8 cellular contexts compared by ENCODE assay signal in the genomic region with DNA sequence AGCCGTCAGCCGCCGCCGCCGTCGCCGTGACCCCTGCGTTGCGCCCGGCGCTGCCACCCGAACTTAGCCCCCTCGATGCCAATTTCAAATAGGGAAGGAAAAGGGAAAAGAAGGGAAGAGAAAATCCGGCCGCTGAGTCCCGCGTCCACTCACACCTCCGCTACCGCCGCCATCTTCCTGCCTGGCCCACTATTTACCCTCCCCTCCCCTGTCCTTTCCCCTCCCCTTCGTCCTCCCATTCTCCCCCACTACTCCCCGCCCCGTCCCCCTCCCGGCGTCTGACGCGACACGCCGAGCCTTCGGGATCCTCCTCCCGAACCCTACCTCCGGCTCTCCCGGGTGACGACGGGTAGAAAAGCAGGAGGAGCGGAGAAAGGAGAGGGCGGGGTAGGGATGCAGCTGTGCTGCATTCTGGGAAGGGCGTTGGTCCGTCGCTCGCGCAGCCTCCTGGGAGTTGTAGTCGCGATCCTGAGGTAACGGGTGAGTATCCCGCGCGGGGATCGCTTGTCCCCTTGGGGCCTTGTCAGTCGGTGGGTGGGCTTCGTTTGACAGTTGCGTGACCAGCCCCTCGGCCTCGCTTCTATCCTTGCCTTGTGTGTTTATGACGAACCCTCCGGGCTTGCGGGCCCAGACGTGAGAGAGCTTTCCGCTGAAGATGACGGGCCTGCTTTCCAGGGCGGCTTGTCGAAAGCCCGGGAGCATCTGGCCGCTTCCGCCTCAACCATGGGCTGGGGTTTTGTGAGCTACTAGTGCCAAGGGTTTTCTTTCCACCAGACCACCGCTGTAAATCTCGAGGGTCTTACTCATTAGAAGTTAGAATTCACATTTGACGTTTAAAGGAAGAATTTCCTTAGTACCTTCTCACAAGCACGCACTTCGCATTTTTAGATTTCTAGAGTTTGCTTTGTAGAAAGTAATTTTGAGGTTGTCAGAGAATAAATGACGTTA. TPM values are rescaled to one million over a fixed set of nuclear protein-coding genes. Genes with fewer than 3 reads are reported as not detected.
DNase-seq lines count a peak whose midpoint lies in the region; ATAC-seq and TF ChIP-seq lines count a peak whose summit lies in the region.

A gene with protein sequence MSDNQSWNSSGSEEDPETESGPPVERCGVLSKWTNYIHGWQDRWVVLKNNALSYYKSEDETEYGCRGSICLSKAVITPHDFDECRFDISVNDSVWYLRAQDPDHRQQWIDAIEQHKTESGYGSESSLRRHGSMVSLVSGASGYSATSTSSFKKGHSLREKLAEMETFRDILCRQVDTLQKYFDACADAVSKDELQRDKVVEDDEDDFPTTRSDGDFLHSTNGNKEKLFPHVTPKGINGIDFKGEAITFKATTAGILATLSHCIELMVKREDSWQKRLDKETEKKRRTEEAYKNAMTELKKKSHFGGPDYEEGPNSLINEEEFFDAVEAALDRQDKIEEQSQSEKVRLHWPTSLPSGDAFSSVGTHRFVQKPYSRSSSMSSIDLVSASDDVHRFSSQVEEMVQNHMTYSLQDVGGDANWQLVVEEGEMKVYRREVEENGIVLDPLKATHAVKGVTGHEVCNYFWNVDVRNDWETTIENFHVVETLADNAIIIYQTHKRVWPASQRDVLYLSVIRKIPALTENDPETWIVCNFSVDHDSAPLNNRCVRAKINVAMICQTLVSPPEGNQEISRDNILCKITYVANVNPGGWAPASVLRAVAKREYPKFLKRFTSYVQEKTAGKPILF (minus strand): TSS at position 195 of the 948 bp plus-strand sequence. CDS start 422 bp downstream, outside the sequence.
A gene (plus strand): TSS at position 457 of the 948 bp plus-strand sequence.

- no peaks in the 10 kb centered on the region for H3K36me3 ChIP-seq in CD8-positive, alpha-beta T cell (ENCODE audit: insufficient read depth, low read length)
- no peaks in the 10 kb centered on the region for H3K36me3 ChIP-seq in lung (ENCODE audit: control insufficient read depth in 2 of 2, insufficient read depth in 2 of 2, low read length in 2 of 2)

- no peaks in the 10 kb centered on the region for H3K9me3 ChIP-seq in CD8-positive, alpha-beta T cell (ENCODE audit: low read length)
- H3K9me3 ChIP-seq in lung (ENCODE audit: control insufficient read depth in 2 of 2, insufficient read depth in 1 of 2, low read length in 1 of 2) = no peaks in the 10 kb centered on the region

- peak; percentile 87 for ATAC-seq in CD8-positive, alpha-beta T cell
- peak; percentile 83 for ATAC-seq in GM19467 (IDR thresholded peaks at IDR 0.05; ENCODE audit: unreplicated experiment)
- ATAC-seq in lung (ENCODE audit: insufficient read depth, low FRiP score) = peak; percentile 96

- H3K27ac Mint-ChIP-seq in CD8-positive, alpha-beta T cell = peak within 1 kb of the TSS; percentile 97

- no peaks in the 10 kb centered on the region for H3K27me3 Mint-ChIP-seq in CD8-positive, alpha-beta T cell (ENCODE audit: low read depth)

- intact Hi-C loops in CD8-positive, alpha-beta T cell (cut with DNase I, micrococcal nuclease) = loop anchor here (1.0 to 10.0 kb wide), 16 partner anchors 173 to 1983 kb away; a partner anchor contains a TSS

- peaks cover 29% of the 10 kb centered on the region for H3K4me1 ChIP-seq in CD8-positive, alpha-beta T cell (ENCODE audit: insufficient read depth, low read length)
- peaks cover 5 to 8% of the 10 kb centered on the region in 2 donors for H3K4me1 ChIP-seq in lung (ENCODE audit: control insufficient read depth in 2 of 2, insufficient read depth in 2 of 2, low read length in 2 of 2)

- CTCF ChIA-PET in CD8-positive, alpha-beta T cell (lab: Charles Lee) = interaction anchor here (0.8 kb wide), 1 partner anchor 24 kb away, joined by 4 read pairs; no protein-coding TSS in a partner anchor

- H3K4me3 Mint-ChIP-seq in CD8-positive, alpha-beta T cell = peak within 1 kb of the TSS; percentile 96

- DNase-seq in CD8-positive, alpha-beta T cell = peak; percentile 78 to 94 (median 89)
- peak; percentile 81 for DNase-seq in HS-27A (ENCODE audit: low read depth)
- peak; percentile 72 for DNase-seq in NK-92 (lab: John Stamatoyannopoulos, UW; ENCODE audit: unreplicated experiment)
- DNase-seq in activated CD8-positive, alpha-beta memory T cell treated with anti-CD3 and anti-CD28 coated beads for 1 hour (ENCODE audit: extremely low read depth in 1 of 2, low read depth in 1 of 2) = peak; percentile 79 to 83
- peak; percentile 90 for DNase-seq in effector CD4-positive, alpha-beta T cell
- peak; percentile 99 for DNase-seq in lung (ENCODE audit: low spot score)
- DNase-seq in stimulated activated CD4-positive, alpha-beta T cell treated with anti-CD3 and anti-CD28 coated beads, TNF-alpha, amount 100 ng/mL, for 4 hours (ENCODE audit: low read depth in 3 of 3) = peak; percentile 84 to 87 (median 87)

- POLR2A ChIA-PET in CD8-positive, alpha-beta T cell (lab: Charles Lee) = interaction anchor here (0.6 to 2.3 kb wide), 4 partner anchors 15 to 205 kb away, joined by 4 to 7 read pairs (median 4); a partner anchor contains a TSS

- peaks cover 64% of the 10 kb centered on the region for H3K4me1 Mint-ChIP-seq in CD8-positive, alpha-beta T cell (ENCODE audit: low read depth)

- 1% methylated on average over 59 to 71 of the region's 71 CpGs for WGBS in lung, 2 donors

- H3K36me3 Mint-ChIP-seq in CD8-positive, alpha-beta T cell = peaks cover 8% of the 10 kb centered on the region

- no peaks in the 10 kb centered on the region for H3K9me3 Mint-ChIP-seq in CD8-positive, alpha-beta T cell

- peak within 1 kb of the TSS; percentile 72 for H3K4me3 ChIP-seq in CD8-positive, alpha-beta T cell (ENCODE audit: low read depth, low read length)
- peak within 1 kb of the TSS; percentile 93 for H3K4me3 ChIP-seq in lung

- H3K27me3 ChIP-seq in CD8-positive, alpha-beta T cell (ENCODE audit: insufficient read depth, low read length) = no peaks in the 10 kb centered on the region
- H3K27me3 ChIP-seq in lung (ENCODE audit: control insufficient read depth, insufficient read depth) = no peaks in the 10 kb centered on the region

- peak within 1 kb of the TSS; percentile 74 for H3K27ac ChIP-seq in CD8-positive, alpha-beta T cell (ENCODE audit: low read depth, low read length)
- H3K27ac ChIP-seq in lung (ENCODE audit: low read depth in 1 of 2, low read length in 1 of 2) = peak within 1 kb of the TSS; percentile 91 to 94

- no peak for TF ChIP-seq CTCF in CD8-positive, alpha-beta T cell (IDR thresholded peaks at IDR 0.05)
- no peak for TF ChIP-seq CTCF in lung (IDR thresholded peaks at IDR 0.05; ENCODE audit: control extremely low read depth, extremely low read depth)

RNA-seq across cellular contexts. Expression of the first gene that starts in this region (rescaled TPM):
- 10 to 100 TPM; 29.2 to 36.4 TPM for total RNA-seq in CD8-positive, alpha-beta T cell
- total RNA-seq in lung = 10 to 100 TPM; 59.7 to 86.2 TPM
- polyA plus RNA-seq in lung = 10 to 100 TPM; 16.1 to 32.4 TPM

RNA-seq across cellular contexts. Expression of the second gene that starts in this region (rescaled TPM):
- total RNA-seq in CD8-positive, alpha-beta T cell = 10 to 100 TPM in 1 of 2 experiments, 1 to 10 TPM in 1; 6.9 to 10.0 TPM
- 10 to 100 TPM; 26.9 to 68.6 TPM for total RNA-seq in lung
- polyA plus RNA-seq in lung = 10 to 100 TPM in 1 of 2 donors, 1 to 10 TPM in 1; 6.6 to 10.1 TPM

Comparison
In these comparisons a context has a peak if more than half of its experiments do, and no peak if none do; other contexts are left out.
1. Peak in every context shown above with its lines: DNase-seq, ATAC-seq, H3K4me3 ChIP-seq and H3K27ac ChIP-seq.